21 cellular contexts compared by ENCODE assay signal in genomic region chr14:94313991-94314655, GRCh38. TPM values are rescaled to one million over a fixed set of nuclear protein-coding genes. Genes with fewer than 3 reads are reported as not detected.
A peak's percentile ranks its signal among the peaks of the same experiment; 100 is the strongest.
DNase-seq lines count a peak whose midpoint lies in the region; ATAC-seq and TF ChIP-seq lines count a peak whose summit lies in the region.
"Had no signal": no experiment of that assay in that cellular context is flagged by ENCODE, and none has a peak within 500 bp of the region (broad histone marks: within the 10 kb centered on the region; RNA-seq: fewer than 3 reads in every experiment).

No MANE protein-coding gene starts in this region.

- ATAC-seq in RWPE2 (ENCODE audit: low read depth) (peak; percentile 47; the same call in 2 of the 3 replicates), esophagus mucosa (peak; percentile 23), right lobe of liver (peak in 1 of 4 donors; percentile 3), HG03095 (IDR thresholded peaks at IDR 0.05; ENCODE audit: unreplicated experiment) (no peak)
- ATAC-seq: activated CD4-positive, alpha-beta T cell treated with anti-CD3 and anti-CD28 coated beads for 36 hours; Panc1; stimulated activated effector memory CD8-positive, alpha-beta T cell treated with anti-CD3 and anti-CD28 coated beads, Interleukin-12 subunit alpha, Interleukin-12 subunit beta, amount 100 ng/mL, for 72 hours had no signal

- no peaks in the 10 kb centered on the region for H3K27me3 ChIP-seq in RWPE2 (ENCODE audit: insufficient read depth, poor library complexity, severe bottlenecking)
- H3K27me3 ChIP-seq in right lobe of liver = no peaks in the 10 kb centered on the region
- H3K27me3 ChIP-seq: thyroid gland had no signal

- peaks cover 4% of the 10 kb centered on the region for H3K27me3 Mint-ChIP-seq in activated T-cell treated with anti-CD3 and anti-CD28 coated beads, Interleukin-2, amount 50 U/mL, for 24 hours
- H3K27me3 Mint-ChIP-seq: activated CD4-positive, alpha-beta T cell treated with anti-CD3 and anti-CD28 coated beads for 36 hours had no signal

- CTCF ChIA-PET in HEK293T (lab: Yijun Ruan, JAX) = interaction anchor here (0.7 kb wide), 1 partner anchor 77 kb away, joined by 3 read pairs; no protein-coding TSS in a partner anchor

- WGBS in right lobe of liver (ENCODE audit: insufficient coverage, low coverage, low lambda C conversion rate, missing lambda C conversion rate) = 69% methylated on average over 4 of the region's 8 CpGs

- H3K4me3 Mint-ChIP-seq in activated T-cell treated with anti-CD3 and anti-CD28 coated beads, Interleukin-2, amount 50 U/mL, for 24 hours = no peak overlapping the region
- H3K4me3 Mint-ChIP-seq: activated CD4-positive, alpha-beta T cell treated with anti-CD3 and anti-CD28 coated beads for 36 hours; CD4-positive, CD25-positive, alpha-beta regulatory T cell; stimulated activated effector memory CD8-positive, alpha-beta T cell treated with anti-CD3 and anti-CD28 coated beads, Interleukin-12 subunit alpha, Interleukin-12 subunit beta, amount 100 ng/mL, for 72 hours had no signal

- H3K27ac Mint-ChIP-seq in activated T-cell treated with anti-CD3 and anti-CD28 coated beads, Interleukin-2, amount 50 U/mL, for 24 hours = no peak overlapping the region
- H3K27ac Mint-ChIP-seq: activated CD4-positive, alpha-beta T cell treated with anti-CD3 and anti-CD28 coated beads for 36 hours; CD4-positive, CD25-positive, alpha-beta regulatory T cell; stimulated activated effector memory CD8-positive, alpha-beta T cell treated with anti-CD3 and anti-CD28 coated beads, Interleukin-12 subunit alpha, Interleukin-12 subunit beta, amount 100 ng/mL, for 72 hours had no signal

- no peaks in the 10 kb centered on the region for H3K4me1 Mint-ChIP-seq in activated T-cell treated with anti-CD3 and anti-CD28 coated beads, Interleukin-2, amount 50 U/mL, for 24 hours (ENCODE audit: low read depth)
- H3K4me1 Mint-ChIP-seq: activated CD4-positive, alpha-beta T cell treated with anti-CD3 and anti-CD28 coated beads for 36 hours; CD4-positive, CD25-positive, alpha-beta regulatory T cell; stimulated activated effector memory CD8-positive, alpha-beta T cell treated with anti-CD3 and anti-CD28 coated beads, Interleukin-12 subunit alpha, Interleukin-12 subunit beta, amount 100 ng/mL, for 72 hours had no signal

- H3K9me3 ChIP-seq in RWPE2 (ENCODE audit: severe bottlenecking) (peaks cover 3% of the 10 kb centered on the region), right lobe of liver (no peaks in the 10 kb centered on the region)

- POLR2A ChIA-PET in HEK293T (lab: Yijun Ruan, JAX) = no interaction called here

- H3K4me1 ChIP-seq in RWPE2 (ENCODE audit: insufficient read depth, poor library complexity, severe bottlenecking) (peaks cover 19% of the 10 kb centered on the region), right lobe of liver (peaks cover 0 to 66% (median 16%) of the 10 kb centered on the region in 4 donors)
- H3K4me1 ChIP-seq: thyroid gland had no signal

- H3K27ac ChIP-seq in RWPE2 (ENCODE audit: poor library complexity, severe bottlenecking) (no peak overlapping the region), right lobe of liver (peak overlapping the region; percentile 52 to 89 (median 87))
- H3K27ac ChIP-seq: thyroid gland had no signal

- intact Hi-C loops in right lobe of liver (cut with DNase I) = no loop called here

- no peak for TF ChIP-seq POLR2A in right lobe of liver (IDR thresholded peaks at IDR 0.05)

- DNase-seq in EH (ENCODE audit: low read depth) (peak; percentile 23), RWPE2 (ENCODE audit: low spot score) (no peak), right lobe of liver (peak in 1 of 3 donors; percentile 53), putamen (ENCODE audit: low spot score) (no peak), HEK293T (ENCODE audit: extremely low spot score) (no peak)
- no peak for DNase-seq in activated T-cell treated with anti-CD3 and anti-CD28 coated beads, Interleukin-2, amount 50 U/mL, for 24 hours
- DNase-seq: ACHN; activated CD4-positive, alpha-beta T cell treated with anti-CD3 and anti-CD28 coated beads for 36 hours; activated effector memory CD4-positive, alpha-beta T cell treated with anti-CD3 and anti-CD28 coated beads, Interleukin-2, amount 50 U/mL, for 16 hours; CD4-positive, CD25-positive, alpha-beta regulatory T cell; left cardiac atrium; midbrain; NCI-H187; NCI-H226; stimulated activated CD4-positive, alpha-beta T cell treated with anti-CD3 and anti-CD28 coated beads, Interleukin-15, amount 100 ng/mL, for 24 hours; thyroid gland had no signal

- no peaks in the 10 kb centered on the region for H3K36me3 Mint-ChIP-seq in activated T-cell treated with anti-CD3 and anti-CD28 coated beads, Interleukin-2, amount 50 U/mL, for 24 hours (ENCODE audit: low read depth)
- H3K36me3 Mint-ChIP-seq: CD4-positive, CD25-positive, alpha-beta regulatory T cell; stimulated activated effector memory CD8-positive, alpha-beta T cell treated with anti-CD3 and anti-CD28 coated beads, Interleukin-12 subunit alpha, Interleukin-12 subunit beta, amount 100 ng/mL, for 72 hours had no signal

- H3K36me3 ChIP-seq in RWPE2 (ENCODE audit: low read depth) (no peaks in the 10 kb centered on the region), right lobe of liver (peaks cover 0 to 43% (median 2%) of the 10 kb centered on the region in 4 donors)
- H3K36me3 ChIP-seq: thyroid gland had no signal

- peaks cover 2% of the 10 kb centered on the region for H3K9me3 Mint-ChIP-seq in activated T-cell treated with anti-CD3 and anti-CD28 coated beads, Interleukin-2, amount 50 U/mL, for 24 hours

- H3K4me3 ChIP-seq in RWPE2 (ENCODE audit: severe bottlenecking) = no peak overlapping the region
- no peak overlapping the region for H3K4me3 ChIP-seq in right lobe of liver
- H3K4me3 ChIP-seq: thyroid gland had no signal

- TF ChIP-seq CTCF in RWPE2 (IDR thresholded peaks at IDR 0.05; ENCODE audit: poor library complexity, severe bottlenecking) = no peak
- TF ChIP-seq CTCF in right lobe of liver (IDR thresholded peaks at IDR 0.05) = no peak

TF ChIP-seq in HEK293T, 16 proteins besides CTCF, POLR2A, EP300 and RAD21:
- no peak for TF ChIP-seq ZNF384 (IDR thresholded peaks at IDR 0.05)
- TF ChIP-seq ARNT (IDR thresholded peaks at IDR 0.05) = no peak
- no peak for TF ChIP-seq PKNOX1 (IDR thresholded peaks at IDR 0.05)
- TF ChIP-seq FOXK2 (IDR thresholded peaks at IDR 0.05) = no peak
- TF ChIP-seq ELF4 (IDR thresholded peaks at IDR 0.05) = no peak
- no peak for TF ChIP-seq NFRKB (IDR thresholded peaks at IDR 0.05)
- no peak for TF ChIP-seq TARDBP (IDR thresholded peaks at IDR 0.05)
- TF ChIP-seq FOXA1 (IDR thresholded peaks at IDR 0.05) = no peak

RNA-seq across cellular contexts. Expression of gene SERPINA6, which starts 9.0 kb away (rescaled TPM):
- not detected for total RNA-seq in esophagus mucosa
- 100 to 1,000 TPM; 185 to 407 (median 236) TPM for total RNA-seq in right lobe of liver
- total RNA-seq: activated CD4-positive, alpha-beta T cell treated with anti-CD3 and anti-CD28 coated beads for 36 hours; CD4-positive, CD25-positive, alpha-beta regulatory T cell; cerebellum; left cardiac atrium; thyroid gland had no signal

RNA-seq across cellular contexts. Expression of gene SERPINA10, which starts 21.1 kb away (rescaled TPM):
- total RNA-seq in esophagus mucosa (not detected), right lobe of liver (100 to 1,000 TPM; 114 to 400 (median 239) TPM)
- total RNA-seq: activated CD4-positive, alpha-beta T cell treated with anti-CD3 and anti-CD28 coated beads for 36 hours; CD4-positive, CD25-positive, alpha-beta regulatory T cell; cerebellum; left cardiac atrium; thyroid gland had no signal

RNA-seq across cellular contexts. Expression of gene SERPINA2, which starts 52.4 kb away (rescaled TPM):
- total RNA-seq in esophagus mucosa (not detected), right lobe of liver (not detected)
- total RNA-seq: activated CD4-positive, alpha-beta T cell treated with anti-CD3 and anti-CD28 coated beads for 36 hours; CD4-positive, CD25-positive, alpha-beta regulatory T cell; cerebellum; left cardiac atrium; thyroid gland had no signal

Comparison
In these comparisons a context has a peak if more than half of its experiments do, and no peak if none do; other contexts are left out.
1. RNA of gene SERPINA6, which starts 9.0 kb away (total RNA-seq): 185 to 407 TPM in right lobe of liver; not detected in esophagus mucosa (single experiment); every median in the first group is over 100 times any median in the second.
2. RNA of gene SERPINA10, which starts 21.1 kb away (total RNA-seq): 114 to 400 TPM in right lobe of liver; not detected in esophagus mucosa (single experiment); every median in the first group is over 100 times any median in the second.